In genomic region chr2:196169521-196169920, GRCh38 we compare ENCODE assay signal across 8 cellular contexts. TPM values are rescaled to one million over a fixed set of nuclear protein-coding genes. Genes with fewer than 3 reads are reported as not detected.
DNase-seq lines count a peak whose midpoint lies in the region; ATAC-seq, FAIRE-seq and TF ChIP-seq lines count a peak whose summit lies in the region.

No MANE protein-coding gene starts in this region.

- H3K9me3 Mint-ChIP-seq in activated naive CD4-positive, alpha-beta T cell treated with anti-CD3 and anti-CD28 coated beads for 36 hours, result no peaks in the 10 kb centered on the region
- no peaks in the 10 kb centered on the region for H3K9me3 Mint-ChIP-seq in activated CD4-positive, alpha-beta memory T cell treated with anti-CD3 and anti-CD28 coated beads for 36 hours

- H3K9me1 ChIP-seq in keratinocyte (ENCODE audit: control insufficient read depth, extremely low read depth, insufficient read depth, low read length), result no peaks in the 10 kb centered on the region

- POLR2A ChIA-PET in activated CD4-positive, alpha-beta memory T cell treated with anti-CD3 and anti-CD28 coated beads for 36 hours (lab: Charles Lee), result interaction anchor here (0.6 to 4.5 kb wide), 13 partner anchors 9 to 1347 kb away, joined by 3 to 67 read pairs (median 5); no protein-coding TSS in a partner anchor

- peaks cover 65% of the 10 kb centered on the region for H3K79me2 ChIP-seq in keratinocyte (ENCODE audit: control insufficient read depth, insufficient read depth, low read length)

- peak overlapping the region; percentile 84 for H3K27ac ChIP-seq in keratinocyte (ENCODE audit: control insufficient read depth, insufficient read depth, low read length)
- H3K27ac ChIP-seq in transverse colon, result peak overlapping the region; percentile 94 to 97 (median 95)

- no peaks in the 10 kb centered on the region for H4K20me1 ChIP-seq in keratinocyte (ENCODE audit: control insufficient read depth, extremely low read depth, insufficient read depth, low read length)

- no peaks in the 10 kb centered on the region for H3K27me3 Mint-ChIP-seq in activated naive CD4-positive, alpha-beta T cell treated with anti-CD3 and anti-CD28 coated beads for 36 hours (ENCODE audit: low read depth)
- H3K27me3 Mint-ChIP-seq in activated CD4-positive, alpha-beta memory T cell treated with anti-CD3 and anti-CD28 coated beads for 36 hours, result no peaks in the 10 kb centered on the region

- no peak for DNase-seq in activated naive CD4-positive, alpha-beta T cell treated with anti-CD3 and anti-CD28 coated beads for 36 hours
- DNase-seq in activated naive CD4-positive, alpha-beta T cell treated with Interleukin-2 at 50 U/mL for 16 hours, result no peak
- DNase-seq in activated CD4-positive, alpha-beta memory T cell treated with anti-CD3 and anti-CD28 coated beads for 36 hours, result no peak
- DNase-seq in keratinocyte (ENCODE audit: low read depth, low spot score) (no peak), transverse colon (no peak), HuH-7 (ENCODE audit: low spot score) (no peak), OCI-M2 (lab: John Stamatoyannopoulos, UW; ENCODE audit: unreplicated experiment) (no peak)

- no peaks in the 10 kb centered on the region for H3K9me3 ChIP-seq in keratinocyte (ENCODE audit: control insufficient read depth, low read depth, low read length)
- H3K9me3 ChIP-seq in transverse colon, result no peaks in the 10 kb centered on the region

- no peak for TF ChIP-seq POLR2A in transverse colon (IDR thresholded peaks at IDR 0.05)

- peak overlapping the region; percentile 93 for H3K4me3 Mint-ChIP-seq in activated naive CD4-positive, alpha-beta T cell treated with anti-CD3 and anti-CD28 coated beads for 36 hours
- H3K4me3 Mint-ChIP-seq in activated CD4-positive, alpha-beta memory T cell treated with anti-CD3 and anti-CD28 coated beads for 36 hours, result peak overlapping the region; percentile 93

- H3K36me3 ChIP-seq in keratinocyte (ENCODE audit: control insufficient read depth in 2 of 2, extremely low read depth in 1 of 2, insufficient read depth in 2 of 2, low read length in 2 of 2), result no peaks in the 10 kb centered on the region
- no peaks in the 10 kb centered on the region for H3K36me3 ChIP-seq in transverse colon

- no peak for FAIRE-seq in keratinocyte (lab: Jason Lieb, UNC)

- 57 to 66% methylated on average over 5 of the region's 5 CpGs for WGBS in transverse colon (ENCODE audit: low coverage in 1 of 2), 2 donors

- peak overlapping the region; percentile 92 for H3K27ac Mint-ChIP-seq in activated naive CD4-positive, alpha-beta T cell treated with anti-CD3 and anti-CD28 coated beads for 36 hours
- peak overlapping the region; percentile 96 for H3K27ac Mint-ChIP-seq in activated CD4-positive, alpha-beta memory T cell treated with anti-CD3 and anti-CD28 coated beads for 36 hours

- H3K4me2 ChIP-seq in keratinocyte (ENCODE audit: control insufficient read depth, extremely low read depth, insufficient read depth, low read depth, low read length), result peak overlapping the region; percentile 80

- TF ChIP-seq EP300 in transverse colon (IDR thresholded peaks at IDR 0.05; ENCODE audit: low read depth), result no peak

- H3K36me3 Mint-ChIP-seq in activated naive CD4-positive, alpha-beta T cell treated with anti-CD3 and anti-CD28 coated beads for 36 hours (ENCODE audit: low read depth), result peaks cover 54% of the 10 kb centered on the region
- H3K36me3 Mint-ChIP-seq in activated CD4-positive, alpha-beta memory T cell treated with anti-CD3 and anti-CD28 coated beads for 36 hours, result peaks cover 52% of the 10 kb centered on the region

- H2AFZ ChIP-seq in keratinocyte (ENCODE audit: control insufficient read depth, low read length), result no peak overlapping the region

- intact Hi-C loops in activated naive CD4-positive, alpha-beta T cell treated with anti-CD3 and anti-CD28 coated beads for 36 hours (cut with micrococcal nuclease), result no loop called here
- intact Hi-C loops in activated CD4-positive, alpha-beta memory T cell treated with anti-CD3 and anti-CD28 coated beads for 36 hours (cut with micrococcal nuclease), result loop anchor here (5.0 to 10.0 kb wide), 4 partner anchors 37 to 1333 kb away; partner anchors contain the start of gene HSPE1
- intact Hi-C loops in transverse colon (cut with DNase I; ENCODE audit: low total_unique reads), result no loop called here

- peaks cover 38% of the 10 kb centered on the region for H3K4me1 Mint-ChIP-seq in activated naive CD4-positive, alpha-beta T cell treated with anti-CD3 and anti-CD28 coated beads for 36 hours (ENCODE audit: low read depth)
- peaks cover 45% of the 10 kb centered on the region for H3K4me1 Mint-ChIP-seq in activated CD4-positive, alpha-beta memory T cell treated with anti-CD3 and anti-CD28 coated beads for 36 hours (ENCODE audit: low read depth)

- H3K27me3 ChIP-seq in keratinocyte (ENCODE audit: control insufficient read depth, extremely low read depth, insufficient read depth, low read length), result no peaks in the 10 kb centered on the region
- no peaks in the 10 kb centered on the region for H3K27me3 ChIP-seq in transverse colon

- dilution Hi-C loops in keratinocyte (cut with MboI; ENCODE audit: extremely low pct_ligation_motif_present, low sequenced_read_pairs), result no loop called here

- TF ChIP-seq CTCF in keratinocyte (optimal IDR thresholded peaks at IDR 0.05 in 1 of 3, IDR thresholded peaks at IDR 0.05 in 1 of 3, conservative IDR thresholded peaks at IDR 0.05 in 1 of 3; ENCODE audit: extremely low read depth in 1 of 3, insufficient read depth in 2 of 3, low read length in 3 of 3), result no peak
- TF ChIP-seq CTCF in transverse colon (IDR thresholded peaks at IDR 0.05), result no peak

- peak overlapping the region; percentile 91 for H3K9ac ChIP-seq in keratinocyte (ENCODE audit: control insufficient read depth, extremely low read depth, insufficient read depth, low read length)

- peak overlapping the region; percentile 61 to 94 (median 86) for H3K4me3 ChIP-seq in keratinocyte (ENCODE audit: control insufficient read depth in 2 of 3, extremely low read depth in 1 of 3, insufficient read depth in 2 of 3, low read depth in 1 of 3, low read length in 3 of 3)
- H3K4me3 ChIP-seq in transverse colon, result peak overlapping the region in 3 of 4 donors; percentile 75 to 92 (median 87)

- in situ Hi-C loops in transverse colon (cut with MboI; ENCODE audit: low pct_ligation_motif_present in 1 of 4, low pct_unique_long_range_greater_than_20kb in 1 of 4, low sequenced_read_pairs in 3 of 4), result loop anchor here in 2 of 4 donors (10.0 to 25.0 kb wide), 2 partner anchors 93 to 105 kb away; no protein-coding TSS in a partner anchor

- H3K4me1 ChIP-seq in keratinocyte (ENCODE audit: control insufficient read depth, extremely low read depth, insufficient read depth, low read length) (peaks cover 28% of the 10 kb centered on the region), transverse colon (peaks cover 0 to 12% (median 0%) of the 10 kb centered on the region in 4 donors)

- CTCF ChIA-PET in activated naive CD4-positive, alpha-beta T cell treated with anti-CD3 and anti-CD28 coated beads for 36 hours (lab: Charles Lee), result interaction anchor here (0.7 to 1.7 kb wide), 5 partner anchors 8 to 128 kb away, joined by 3 to 4 read pairs (median 3); no protein-coding TSS in a partner anchor
- CTCF ChIA-PET in activated CD4-positive, alpha-beta memory T cell treated with anti-CD3 and anti-CD28 coated beads for 36 hours (lab: Charles Lee), result interaction anchor here (0.8 to 2.9 kb wide), 4 partner anchors 26 to 107 kb away, joined by 3 to 13 read pairs (median 6); no protein-coding TSS in a partner anchor

- no peak for ATAC-seq in HG03196 (IDR thresholded peaks at IDR 0.05; ENCODE audit: unreplicated experiment)

RNA-seq across cellular contexts. Expression of gene STK17B, which starts 1.9 kb away (rescaled TPM):
- 100 to 1,000 TPM; 141 to 143 TPM for total RNA-seq in activated naive CD4-positive, alpha-beta T cell treated with anti-CD3 and anti-CD28 coated beads for 36 hours
- total RNA-seq in activated CD4-positive, alpha-beta memory T cell treated with anti-CD3 and anti-CD28 coated beads for 36 hours, result 100 to 1,000 TPM; 175 to 176 TPM
- polyA plus RNA-seq in keratinocyte, result 4.8 to 11.0 TPM (median 7.7 TPM) in 3 replicates
- polyA plus RNA-seq in keratinocyte (2011; ENCODE audit: low read depth), result 4.1 TPM
- polyA plus RNA-seq in keratinocyte (2011; cell fraction: cytosol; rRNA removed), result 3.4 and 8.1 TPM in 2 replicates
- polyA plus RNA-seq in keratinocyte (2011; cell fraction: nucleus; rRNA removed), result 5.3 and 6.1 TPM in 2 replicates
- 7.9 and 8.6 TPM in 2 replicates for polyA plus RNA-seq in keratinocyte (2012; ENCODE audit: low replicate concordance)
- polyA minus RNA-seq in keratinocyte, result 2.2 to 11.0 TPM (median 4.8 TPM) in 3 replicates
- 7.5 TPM for polyA minus RNA-seq in keratinocyte (2011; cell fraction: cytosol; rRNA and poly(A)+ RNA removed)
- 5.1 and 10.9 TPM in 2 replicates for polyA minus RNA-seq in keratinocyte (2011; cell fraction: nucleus; rRNA and poly(A)+ RNA removed)
- total RNA-seq in transverse colon, result 10 to 100 TPM; 16.7 to 80.3 (median 67.3) TPM
